8 cellular contexts compared by ENCODE assay signal in the genomic region with DNA sequence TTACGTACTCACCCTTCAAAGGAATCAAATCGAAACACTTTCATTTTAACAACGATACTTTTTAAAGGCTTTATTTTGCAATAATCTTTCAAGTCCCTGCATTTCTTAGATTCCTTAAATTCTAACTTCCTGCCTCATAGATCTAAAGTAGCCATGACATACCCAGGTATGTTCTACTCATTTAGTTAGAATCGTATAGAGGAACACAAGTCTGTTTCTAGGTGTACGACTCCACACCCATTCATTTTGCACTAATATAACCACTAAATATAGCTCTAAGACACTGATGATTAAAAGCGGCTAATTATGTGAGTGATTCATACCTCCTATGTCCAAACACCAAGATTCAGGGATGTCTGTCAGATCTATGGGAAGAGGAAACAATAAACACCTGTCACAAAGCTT. TPM values are rescaled to one million over a fixed set of nuclear protein-coding genes. Genes with fewer than 3 reads are reported as not detected.
DNase-seq lines count a peak whose midpoint lies in the region; ATAC-seq lines count a peak whose summit lies in the region.

No MANE protein-coding gene starts in this region.

- H3K4me3 Mint-ChIP-seq in activated naive CD4-positive, alpha-beta T cell treated with anti-CD3 and anti-CD28 coated beads, Interleukin-2, amount 10 ng/mL, durations not matched to agents 7 days and 5 days = peak overlapping the region; percentile 83
- H3K4me3 Mint-ChIP-seq in activated CD8-positive, alpha-beta T cell treated with anti-CD3 and anti-CD28 coated beads, Interleukin-2, amount 10 ng/mL, durations not matched to agents 7 days and 5 days = peak overlapping the region; percentile 89
- H3K4me3 Mint-ChIP-seq in stimulated activated memory B cell treated with anti-CD40 and anti-IgM and Interleukin-4, amounts not matched to agents 10 μg/mL and 1 μg/mL and 100 μg/mL, for 72 hours = peak overlapping the region; percentile 83

- no peak for ATAC-seq in activated CD8-positive, alpha-beta T cell treated with anti-CD3 and anti-CD28 coated beads, Interleukin-2, amount 10 ng/mL, durations not matched to agents 7 days and 5 days
- ATAC-seq in stimulated activated memory B cell treated with anti-CD40 and anti-IgM and Interleukin-4, amounts not matched to agents 10 μg/mL and 1 μg/mL and 100 μg/mL, for 72 hours = no peak

- CTCF ChIA-PET in activated naive CD4-positive, alpha-beta T cell treated with anti-CD3 and anti-CD28 coated beads, Interleukin-2, amount 10 ng/mL, durations not matched to agents 7 days and 5 days (lab: Charles Lee) = interaction anchor here (0.9 to 1.5 kb wide), 6 partner anchors 8 to 92 kb away, joined by 3 to 8 read pairs (median 4); no protein-coding TSS in a partner anchor
- CTCF ChIA-PET in activated CD8-positive, alpha-beta T cell treated with anti-CD3 and anti-CD28 coated beads, Interleukin-2, amount 10 ng/mL, durations not matched to agents 7 days and 5 days (lab: Charles Lee) = interaction anchor here (0.9 to 3.7 kb wide), 11 partner anchors 9 to 197 kb away, joined by 3 to 39 read pairs (median 5); no protein-coding TSS in a partner anchor

- DNase-seq in activated naive CD4-positive, alpha-beta T cell treated with anti-CD3 and anti-CD28 coated beads, Interleukin-2, amount 10 ng/mL, durations not matched to agents 7 days and 5 days = no peak
- no peak for DNase-seq in activated naive CD4-positive, alpha-beta T cell treated with Interleukin-2 at 50 U/mL for 16 hours
- DNase-seq in activated CD8-positive, alpha-beta T cell treated with anti-CD3 and anti-CD28 coated beads, Interleukin-2, amount 10 ng/mL, durations not matched to agents 7 days and 5 days = no peak
- peak; percentile 40 for DNase-seq in hepatic stellate cell (ENCODE audit: low spot score)
- no peak for DNase-seq in COR-L47 (lab: John Stamatoyannopoulos, UW)
- no peak for DNase-seq in stimulated activated CD4-positive, alpha-beta T cell treated with anti-CD3 and anti-CD28 coated beads, Interleukin-2, amount 100 ng/mL, for 48 hours
- DNase-seq in NCI-H82 treated with DMSO at 0.1 percent for 48 hours (lab: John Stamatoyannopoulos, UW; ENCODE audit: unreplicated experiment) = no peak

- peaks cover 18% of the 10 kb centered on the region for H3K36me3 Mint-ChIP-seq in activated naive CD4-positive, alpha-beta T cell treated with anti-CD3 and anti-CD28 coated beads, Interleukin-2, amount 10 ng/mL, durations not matched to agents 7 days and 5 days
- peaks cover 29% of the 10 kb centered on the region for H3K36me3 Mint-ChIP-seq in activated CD8-positive, alpha-beta T cell treated with anti-CD3 and anti-CD28 coated beads, Interleukin-2, amount 10 ng/mL, durations not matched to agents 7 days and 5 days (ENCODE audit: low read depth)
- peaks cover 15% of the 10 kb centered on the region for H3K36me3 Mint-ChIP-seq in stimulated activated memory B cell treated with anti-CD40 and anti-IgM and Interleukin-4, amounts not matched to agents 10 μg/mL and 1 μg/mL and 100 μg/mL, for 72 hours

- H3K27ac Mint-ChIP-seq in activated naive CD4-positive, alpha-beta T cell treated with anti-CD3 and anti-CD28 coated beads, Interleukin-2, amount 10 ng/mL, durations not matched to agents 7 days and 5 days = peak overlapping the region; percentile 96
- peak overlapping the region; percentile 93 for H3K27ac Mint-ChIP-seq in activated CD8-positive, alpha-beta T cell treated with anti-CD3 and anti-CD28 coated beads, Interleukin-2, amount 10 ng/mL, durations not matched to agents 7 days and 5 days
- peak overlapping the region; percentile 35 for H3K27ac Mint-ChIP-seq in stimulated activated memory B cell treated with anti-CD40 and anti-IgM and Interleukin-4, amounts not matched to agents 10 μg/mL and 1 μg/mL and 100 μg/mL, for 72 hours

- peaks cover 7% of the 10 kb centered on the region for H3K9me3 Mint-ChIP-seq in activated naive CD4-positive, alpha-beta T cell treated with anti-CD3 and anti-CD28 coated beads, Interleukin-2, amount 10 ng/mL, durations not matched to agents 7 days and 5 days
- H3K9me3 Mint-ChIP-seq in activated CD8-positive, alpha-beta T cell treated with anti-CD3 and anti-CD28 coated beads, Interleukin-2, amount 10 ng/mL, durations not matched to agents 7 days and 5 days (ENCODE audit: insufficient read depth) = no peaks in the 10 kb centered on the region
- H3K9me3 Mint-ChIP-seq in stimulated activated memory B cell treated with anti-CD40 and anti-IgM and Interleukin-4, amounts not matched to agents 10 μg/mL and 1 μg/mL and 100 μg/mL, for 72 hours = no peaks in the 10 kb centered on the region

- peaks cover 60% of the 10 kb centered on the region for H3K4me1 Mint-ChIP-seq in activated naive CD4-positive, alpha-beta T cell treated with anti-CD3 and anti-CD28 coated beads, Interleukin-2, amount 10 ng/mL, durations not matched to agents 7 days and 5 days
- peaks cover 47% of the 10 kb centered on the region for H3K4me1 Mint-ChIP-seq in activated CD8-positive, alpha-beta T cell treated with anti-CD3 and anti-CD28 coated beads, Interleukin-2, amount 10 ng/mL, durations not matched to agents 7 days and 5 days (ENCODE audit: low read depth)
- peaks cover 69% of the 10 kb centered on the region for H3K4me1 Mint-ChIP-seq in stimulated activated memory B cell treated with anti-CD40 and anti-IgM and Interleukin-4, amounts not matched to agents 10 μg/mL and 1 μg/mL and 100 μg/mL, for 72 hours

- peaks cover 10% of the 10 kb centered on the region for H3K27me3 Mint-ChIP-seq in activated naive CD4-positive, alpha-beta T cell treated with anti-CD3 and anti-CD28 coated beads, Interleukin-2, amount 10 ng/mL, durations not matched to agents 7 days and 5 days
- no peaks in the 10 kb centered on the region for H3K27me3 Mint-ChIP-seq in activated CD8-positive, alpha-beta T cell treated with anti-CD3 and anti-CD28 coated beads, Interleukin-2, amount 10 ng/mL, durations not matched to agents 7 days and 5 days (ENCODE audit: low read depth)
- no peaks in the 10 kb centered on the region for H3K27me3 Mint-ChIP-seq in stimulated activated memory B cell treated with anti-CD40 and anti-IgM and Interleukin-4, amounts not matched to agents 10 μg/mL and 1 μg/mL and 100 μg/mL, for 72 hours

- POLR2A ChIA-PET in activated CD8-positive, alpha-beta T cell treated with anti-CD3 and anti-CD28 coated beads, Interleukin-2, amount 10 ng/mL, durations not matched to agents 7 days and 5 days (lab: Charles Lee) = interaction anchor here (0.7 to 1.4 kb wide), 5 partner anchors 8 to 98 kb away, joined by 3 to 4 read pairs (median 4); no protein-coding TSS in a partner anchor

RNA-seq across cellular contexts. Expression of a gene that starts 1.3 kb away (rescaled TPM):
- total RNA-seq in activated CD8-positive, alpha-beta T cell treated with anti-CD3 and anti-CD28 coated beads, Interleukin-2, amount 10 ng/mL, durations not matched to agents 7 days and 5 days = 10 to 100 TPM; 63.9 to 66.8 TPM

Comparison
In these comparisons a context has a peak if more than half of its experiments do, and no peak if none do; other contexts are left out.
1. H3K27ac Mint-ChIP-seq: peak in every context shown above with its lines; median percentile 96 in activated naive CD4-positive, alpha-beta T cell treated with anti-CD3 and anti-CD28 coated beads, Interleukin-2, amount 10 ng/mL, durations not matched to agents 7 days and 5 days; 93 in activated CD8-positive, alpha-beta T cell treated with anti-CD3 and anti-CD28 coated beads, Interleukin-2, amount 10 ng/mL, durations not matched to agents 7 days and 5 days; 35 in stimulated activated memory B cell treated with anti-CD40 and anti-IgM and Interleukin-4, amounts not matched to agents 10 μg/mL and 1 μg/mL and 100 μg/mL, for 72 hours.